ENCODE assay signal across 1 cellular context in genomic region chr15:66749841-66750575, GRCh38.
TF ChIP-seq lines count a peak whose summit lies in the region.

No MANE protein-coding gene starts in this region.

TF ChIP-seq in GM23338, 12 proteins besides CTCF, POLR2A, EP300 and RAD21 (continued from another document):
- TF ChIP-seq, protein P1, sequence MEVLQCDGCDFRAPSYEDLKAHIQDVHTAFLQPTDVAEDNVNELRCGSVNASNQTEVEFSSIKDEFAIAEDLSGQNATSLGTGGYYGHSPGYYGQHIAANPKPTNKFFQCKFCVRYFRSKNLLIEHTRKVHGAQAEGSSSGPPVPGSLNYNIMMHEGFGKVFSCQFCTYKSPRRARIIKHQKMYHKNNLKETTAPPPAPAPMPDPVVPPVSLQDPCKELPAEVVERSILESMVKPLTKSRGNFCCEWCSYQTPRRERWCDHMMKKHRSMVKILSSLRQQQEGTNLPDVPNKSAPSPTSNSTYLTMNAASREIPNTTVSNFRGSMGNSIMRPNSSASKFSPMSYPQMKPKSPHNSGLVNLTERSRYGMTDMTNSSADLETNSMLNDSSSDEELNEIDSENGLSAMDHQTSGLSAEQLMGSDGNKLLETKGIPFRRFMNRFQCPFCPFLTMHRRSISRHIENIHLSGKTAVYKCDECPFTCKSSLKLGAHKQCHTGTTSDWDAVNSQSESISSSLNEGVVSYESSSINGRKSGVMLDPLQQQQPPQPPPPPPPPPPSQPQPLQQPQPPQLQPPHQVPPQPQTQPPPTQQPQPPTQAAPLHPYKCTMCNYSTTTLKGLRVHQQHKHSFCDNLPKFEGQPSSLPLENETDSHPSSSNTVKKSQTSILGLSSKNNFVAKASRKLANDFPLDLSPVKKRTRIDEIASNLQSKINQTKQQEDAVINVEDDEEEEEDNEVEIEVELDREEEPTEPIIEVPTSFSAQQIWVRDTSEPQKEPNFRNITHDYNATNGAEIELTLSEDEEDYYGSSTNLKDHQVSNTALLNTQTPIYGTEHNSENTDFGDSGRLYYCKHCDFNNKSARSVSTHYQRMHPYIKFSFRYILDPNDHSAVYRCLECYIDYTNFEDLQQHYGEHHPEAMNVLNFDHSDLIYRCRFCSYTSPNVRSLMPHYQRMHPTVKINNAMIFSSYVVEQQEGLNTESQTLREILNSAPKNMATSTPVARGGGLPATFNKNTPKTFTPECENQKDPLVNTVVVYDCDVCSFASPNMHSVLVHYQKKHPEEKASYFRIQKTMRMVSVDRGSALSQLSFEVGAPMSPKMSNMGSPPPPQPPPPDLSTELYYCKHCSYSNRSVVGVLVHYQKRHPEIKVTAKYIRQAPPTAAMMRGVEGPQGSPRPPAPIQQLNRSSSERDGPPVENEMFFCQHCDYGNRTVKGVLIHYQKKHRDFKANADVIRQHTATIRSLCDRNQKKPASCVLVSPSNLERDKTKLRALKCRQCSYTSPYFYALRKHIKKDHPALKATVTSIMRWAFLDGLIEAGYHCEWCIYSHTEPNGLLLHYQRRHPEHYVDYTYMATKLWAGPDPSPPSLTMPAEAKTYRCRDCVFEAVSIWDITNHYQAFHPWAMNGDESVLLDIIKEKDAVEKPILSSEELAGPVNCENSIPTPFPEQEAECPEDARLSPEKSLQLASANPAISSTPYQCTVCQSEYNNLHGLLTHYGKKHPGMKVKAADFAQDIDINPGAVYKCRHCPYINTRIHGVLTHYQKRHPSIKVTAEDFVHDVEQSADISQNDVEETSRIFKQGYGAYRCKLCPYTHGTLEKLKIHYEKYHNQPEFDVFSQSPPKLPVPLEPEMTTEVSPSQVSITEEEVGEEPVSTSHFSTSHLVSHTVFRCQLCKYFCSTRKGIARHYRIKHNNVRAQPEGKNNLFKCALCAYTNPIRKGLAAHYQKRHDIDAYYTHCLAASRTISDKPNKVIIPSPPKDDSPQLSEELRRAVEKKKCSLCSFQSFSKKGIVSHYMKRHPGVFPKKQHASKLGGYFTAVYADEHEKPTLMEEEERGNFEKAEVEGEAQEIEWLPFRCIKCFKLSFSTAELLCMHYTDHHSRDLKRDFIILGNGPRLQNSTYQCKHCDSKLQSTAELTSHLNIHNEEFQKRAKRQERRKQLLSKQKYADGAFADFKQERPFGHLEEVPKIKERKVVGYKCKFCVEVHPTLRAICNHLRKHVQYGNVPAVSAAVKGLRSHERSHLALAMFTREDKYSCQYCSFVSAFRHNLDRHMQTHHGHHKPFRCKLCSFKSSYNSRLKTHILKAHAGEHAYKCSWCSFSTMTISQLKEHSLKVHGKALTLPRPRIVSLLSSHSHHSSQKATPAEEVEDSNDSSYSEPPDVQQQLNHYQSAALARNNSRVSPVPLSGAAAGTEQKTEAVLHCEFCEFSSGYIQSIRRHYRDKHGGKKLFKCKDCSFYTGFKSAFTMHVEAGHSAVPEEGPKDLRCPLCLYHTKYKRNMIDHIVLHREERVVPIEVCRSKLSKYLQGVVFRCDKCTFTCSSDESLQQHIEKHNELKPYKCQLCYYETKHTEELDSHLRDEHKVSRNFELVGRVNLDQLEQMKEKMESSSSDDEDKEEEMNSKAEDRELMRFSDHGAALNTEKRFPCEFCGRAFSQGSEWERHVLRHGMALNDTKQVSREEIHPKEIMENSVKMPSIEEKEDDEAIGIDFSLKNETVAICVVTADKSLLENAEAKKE (CRISPR knock-in tag; IDR thresholded peaks at IDR 0.05) = no peak
- TF ChIP-seq ZNF114 (CRISPR knock-in tag; IDR thresholded peaks at IDR 0.05) (no peak), EZH2 (IDR thresholded peaks at IDR 0.05; ENCODE audit: low read depth, unreplicated experiment) (no peak), REST (IDR thresholded peaks at IDR 0.05; ENCODE audit: unreplicated experiment) (no peak), CREB1 (CRISPR knock-in tag; IDR thresholded peaks at IDR 0.05; ENCODE audit: low read depth) (no peak), STAT1 (IDR thresholded peaks at IDR 0.05; ENCODE audit: unreplicated experiment) (no peak), POLR2AphosphoS5 (IDR thresholded peaks at IDR 0.05; ENCODE audit: low read depth) (no peak), NANOG (IDR thresholded peaks at IDR 0.05; ENCODE audit: borderline replicate concordance) (no peak), JUNB (IDR thresholded peaks at IDR 0.05; ENCODE audit: unreplicated experiment) (no peak), ZNF331 (CRISPR knock-in tag; IDR thresholded peaks at IDR 0.05; ENCODE audit: low read depth) (no peak)
TF ChIP-seq in GM23338: peak in this region for 0.
